Comparison of ENCODE assay signal across 27 cellular contexts in genomic region chr16:53357955-53358354, GRCh38.
DNase-seq lines count a peak whose midpoint lies in the region; ATAC-seq, FAIRE-seq and TF ChIP-seq lines count a peak whose summit lies in the region.
"Had no signal": no experiment of that assay in that cellular context is flagged by ENCODE, and none has a peak within 500 bp of the region (broad histone marks: within the 10 kb centered on the region; RNA-seq: fewer than 3 reads in every experiment).

No MANE protein-coding gene starts in this region.

- H3K27me3 ChIP-seq in K562 (ENCODE audit: control insufficient read depth in 2 of 2, insufficient read depth in 2 of 2, low read length in 2 of 2) (peaks cover 2 to 33% of the 10 kb centered on the region in 2 experiments; a peak in 2 of 5 replicates), esophagus muscularis mucosa (peaks cover 0 to 29% (median 0%) of the 10 kb centered on the region in 4 donors), neuronal stem cell (ENCODE audit: control insufficient read depth in 3 of 3, insufficient read depth in 3 of 3, low read depth in 1 of 3, low read length in 3 of 3) (peaks cover 0 to 5% (median 0%) of the 10 kb centered on the region in 3 experiments)
- H3K27me3 ChIP-seq: BE2C, BLaER1 had no signal

- CTCF ChIA-PET in K562 (lab: Yijun Ruan, JAX; ENCODE audit: low intra/inter-chr PET ratio) = no interaction called here

- no peak overlapping the region for H2BK15ac ChIP-seq in neuronal stem cell (ENCODE audit: low read length)

- no peak overlapping the region for H3K9ac ChIP-seq in K562 (ENCODE audit: insufficient read depth in 1 of 2, low read depth in 2 of 2, low read length in 2 of 2)
- H3K9ac ChIP-seq in neuronal stem cell (ENCODE audit: low read depth, low read length, poor library complexity) = no peak overlapping the region
- H3K9ac ChIP-seq: BLaER1 had no signal

- no peaks in the 10 kb centered on the region for H3K9me3 ChIP-seq in K562 (replicated peaks; ENCODE audit: control insufficient read depth, insufficient read depth, low read depth, low read length)
- H3K9me3 ChIP-seq in esophagus muscularis mucosa = no peaks in the 10 kb centered on the region
- H3K9me3 ChIP-seq in neuronal stem cell (replicated peaks in 1 of 2; ENCODE audit: control insufficient read depth in 2 of 2, insufficient read depth in 1 of 2, low read depth in 1 of 2, low read length in 2 of 2) = no peaks in the 10 kb centered on the region
- H3K9me3 ChIP-seq: BE2C, BLaER1 had no signal

- no peak overlapping the region for H3K4me3 Mint-ChIP-seq in activated naive CD8-positive, alpha-beta T cell treated with anti-CD3 and anti-CD28 coated beads, Interleukin-2, amount 50 U/mL, for 24 hours
- H3K4me3 Mint-ChIP-seq: CD4-positive, alpha-beta memory T cell; CD4-positive, CD25-positive, alpha-beta regulatory T cell; CD8-positive, alpha-beta memory T cell had no signal

- H2AK5ac ChIP-seq in neuronal stem cell (ENCODE audit: low read depth, low read length) = no peak overlapping the region

- H3K9me3 Mint-ChIP-seq in activated naive CD8-positive, alpha-beta T cell treated with anti-CD3 and anti-CD28 coated beads, Interleukin-2, amount 50 U/mL, for 24 hours = no peaks in the 10 kb centered on the region
- H3K9me3 Mint-ChIP-seq: CD4-positive, alpha-beta memory T cell; CD8-positive, alpha-beta memory T cell had no signal

- no peak overlapping the region for H4K8ac ChIP-seq in neuronal stem cell (ENCODE audit: low read depth, low read length)

- peak overlapping the region; percentile 47 for H3K14ac ChIP-seq in neuronal stem cell (ENCODE audit: low read length)

- 0% methylated on average over 4 of the region's 4 CpGs for WGBS in K562 (ENCODE audit: insufficient coverage, low coverage, missing lambda C conversion rate)
- 61% methylated on average over 4 of the region's 4 CpGs for WGBS in esophagus muscularis mucosa
- WGBS in neuronal stem cell (ENCODE audit: extremely low coverage in 2 of 2, insufficient read length in 2 of 2, insufficient replicate concordance in 1 of 2), 2 donors = no CpG with 5 or more reads among the region's 4 CpGs

- no peaks in the 10 kb centered on the region for H3K27me3 Mint-ChIP-seq in activated naive CD8-positive, alpha-beta T cell treated with anti-CD3 and anti-CD28 coated beads, Interleukin-2, amount 50 U/mL, for 24 hours

- no peaks in the 10 kb centered on the region for H4K20me1 ChIP-seq in K562 (replicated peaks; ENCODE audit: control insufficient read depth, insufficient read depth, low read length)
- H4K20me1 ChIP-seq: BLaER1 had no signal

- intact Hi-C loops in K562 (cut with micrococcal nuclease) = no loop called here
- intact Hi-C loops in esophagus muscularis mucosa (cut with DNase I) = no loop called here

- H3K79me2 ChIP-seq in K562 (ENCODE audit: control insufficient read depth, insufficient read depth, low read length) = no peaks in the 10 kb centered on the region

- H2BK120ac ChIP-seq in neuronal stem cell (ENCODE audit: low read depth, low read length) = no peak overlapping the region

- no peak for FAIRE-seq in K562 (lab: Jason Lieb, UNC)
- FAIRE-seq: A204.1, G401.6, GM12891, GM19239 had no signal

- H3K36me3 ChIP-seq in K562 (ENCODE audit: control insufficient read depth, insufficient read depth, low read length) (no peaks in the 10 kb centered on the region), esophagus muscularis mucosa (no peaks in the 10 kb centered on the region), neuronal stem cell (replicated peaks in 1 of 2; ENCODE audit: control insufficient read depth in 2 of 2, insufficient read depth in 2 of 2, low read length in 2 of 2) (no peaks in the 10 kb centered on the region)
- H3K36me3 ChIP-seq: BE2C, BLaER1 had no signal

- H3K4ac ChIP-seq in neuronal stem cell (ENCODE audit: low read length) = no peak overlapping the region

- no peak overlapping the region for H3K4me3 ChIP-seq in K562
- no peak overlapping the region for H3K4me3 ChIP-seq in esophagus muscularis mucosa
- no peak overlapping the region for H3K4me3 ChIP-seq in neuronal stem cell (ENCODE audit: low read length in 2 of 2)
- H3K4me3 ChIP-seq: BLaER1 had no signal

- no peak overlapping the region for H3K18ac ChIP-seq in neuronal stem cell (ENCODE audit: low read length)

- H3K23ac ChIP-seq in neuronal stem cell (ENCODE audit: low read depth, low read length, poor library complexity) = no peak overlapping the region

- TF ChIP-seq EP300 in Ishikawa (IDR thresholded peaks at IDR 0.05; ENCODE audit: borderline replicate concordance) (no peak), K562 (IDR thresholded peaks at IDR 0.05; ENCODE audit: low read length) (no peak), esophagus muscularis mucosa (IDR thresholded peaks at IDR 0.05) (no peak)

- DNase-seq in K562 (ENCODE audit: extremely low read depth in 1 of 4, low spot score in 3 of 4) (no peak), esophagus muscularis mucosa (ENCODE audit: extremely low spot score) (peak; percentile 91), neuronal stem cell (ENCODE audit: low spot score) (no peak), G401 (ENCODE audit: low spot score) (no peak)
- no peak for DNase-seq in activated naive CD8-positive, alpha-beta T cell treated with anti-CD3 and anti-CD28 coated beads, Interleukin-2, amount 50 U/mL, for 24 hours
- DNase-seq: 8988T; ACHN; BE2C; C1 segment of cervical spinal cord; CD4-positive, alpha-beta memory T cell; CD4-positive, CD25-positive, alpha-beta regulatory T cell; CD8-positive, alpha-beta memory T cell; COR-L47; DMS 273 treated with DMSO at 0.1 percent for 48 hours; DMS153; DMS53; DMS79; DND-41; EL; GF-D8 had no signal

- H3K36me3 Mint-ChIP-seq in activated naive CD8-positive, alpha-beta T cell treated with anti-CD3 and anti-CD28 coated beads, Interleukin-2, amount 50 U/mL, for 24 hours (ENCODE audit: low read depth) = no peaks in the 10 kb centered on the region
- H3K36me3 Mint-ChIP-seq: CD4-positive, alpha-beta memory T cell; CD4-positive, CD25-positive, alpha-beta regulatory T cell had no signal

- no TSS peak for BruUV-seq in K562 (replicated peaks; lab: Mats Ljungman, UMichigan)

- TF ChIP-seq RAD21 in Ishikawa (IDR thresholded peaks at IDR 0.05; ENCODE audit: low read depth) = no peak
- no peak for TF ChIP-seq RAD21 in K562 (CRISPR knock-in tag; conservative IDR thresholded peaks at IDR 0.05 in 1 of 2, IDR thresholded peaks at IDR 0.05 in 1 of 2)

- no peak overlapping the region for H4K91ac ChIP-seq in neuronal stem cell (ENCODE audit: low read depth, low read length, poor library complexity)

- ATAC-seq in K562 (no peak), GM21360 (IDR thresholded peaks at IDR 0.05; ENCODE audit: unreplicated experiment) (no peak)
- no peak for ATAC-seq in activated naive CD8-positive, alpha-beta T cell treated with anti-CD3 and anti-CD28 coated beads, Interleukin-2, amount 50 U/mL, for 24 hours

- in situ Hi-C loops in K562 (cut with MboI) = no loop called here
- in situ Hi-C loops in G401 (cut with HindIII; ENCODE audit: low sequenced_read_pairs) = no loop called here

- H2AFZ ChIP-seq in K562 (ENCODE audit: low read depth, low read length) (no peak overlapping the region), neuronal stem cell (ENCODE audit: low read length) (no peak overlapping the region)

- H3K27ac Mint-ChIP-seq in activated naive CD8-positive, alpha-beta T cell treated with anti-CD3 and anti-CD28 coated beads, Interleukin-2, amount 50 U/mL, for 24 hours = no peak overlapping the region

- no peak overlapping the region for H2BK5ac ChIP-seq in neuronal stem cell (ENCODE audit: low read length)

- no peak overlapping the region for H3K27ac ChIP-seq in K562 (ENCODE audit: extremely low read depth, low read depth, low read length)
- H3K27ac ChIP-seq in esophagus muscularis mucosa (replicated peaks in 1 of 4) = no peak overlapping the region
- no peak overlapping the region for H3K27ac ChIP-seq in neuronal stem cell (replicated peaks; ENCODE audit: low read length)
- H3K27ac ChIP-seq: BLaER1 had no signal

- H3K4me1 ChIP-seq in K562 (replicated peaks in 1 of 2; ENCODE audit: control insufficient read depth in 2 of 2, insufficient read depth in 2 of 2, low read length in 2 of 2) (no peaks in the 10 kb centered on the region), esophagus muscularis mucosa (no peaks in the 10 kb centered on the region), neuronal stem cell (ENCODE audit: control insufficient read depth in 2 of 2, insufficient read depth in 1 of 2, low read depth in 1 of 2, low read length in 2 of 2) (peaks cover 0 to 11% of the 10 kb centered on the region in 2 donors)
- H3K4me1 ChIP-seq: BE2C had no signal

- no peak overlapping the region for H2BK12ac ChIP-seq in neuronal stem cell (ENCODE audit: low read length)

- TF ChIP-seq CTCF in K562 (IDR thresholded peaks at IDR 0.05 in 2 of 3, conservative IDR thresholded peaks at IDR 0.05 in 1 of 3; ENCODE audit: insufficient read depth in 2 of 3, low read depth in 1 of 3, low read length in 3 of 3) (no peak), esophagus muscularis mucosa (IDR thresholded peaks at IDR 0.05) (no peak)

- no peaks in the 10 kb centered on the region for H3K79me1 ChIP-seq in neuronal stem cell (ENCODE audit: low read depth, low read length)

- POLR2A ChIA-PET in K562 (lab: Yijun Ruan, JAX) = no interaction called here

- no peak for TF ChIP-seq POLR2A in K562 (conservative IDR thresholded peaks at IDR 0.05)
- TF ChIP-seq POLR2A in esophagus muscularis mucosa (IDR thresholded peaks at IDR 0.05; ENCODE audit: low read depth) = no peak

- no peaks in the 10 kb centered on the region for H3K9me1 ChIP-seq in K562 (ENCODE audit: control insufficient read depth, insufficient read depth, low read length)

- H3K4me1 Mint-ChIP-seq in activated naive CD8-positive, alpha-beta T cell treated with anti-CD3 and anti-CD28 coated beads, Interleukin-2, amount 50 U/mL, for 24 hours = peaks cover 3% of the 10 kb centered on the region

- no peak overlapping the region for H3K4me2 ChIP-seq in K562 (ENCODE audit: insufficient read depth, low read length)
- no peak overlapping the region for H3K4me2 ChIP-seq in neuronal stem cell (ENCODE audit: insufficient read depth, low read length, poor library complexity, severe bottlenecking)

TF ChIP-seq in Ishikawa, 13 proteins besides CTCF, POLR2A, EP300 and RAD21 (continues in another document):
- no peak for TF ChIP-seq TEAD4 (IDR thresholded peaks at IDR 0.05)

TF ChIP-seq in K562, 482 proteins besides CTCF, POLR2A, EP300 and RAD21:
- TF ChIP-seq, protein P1, sequence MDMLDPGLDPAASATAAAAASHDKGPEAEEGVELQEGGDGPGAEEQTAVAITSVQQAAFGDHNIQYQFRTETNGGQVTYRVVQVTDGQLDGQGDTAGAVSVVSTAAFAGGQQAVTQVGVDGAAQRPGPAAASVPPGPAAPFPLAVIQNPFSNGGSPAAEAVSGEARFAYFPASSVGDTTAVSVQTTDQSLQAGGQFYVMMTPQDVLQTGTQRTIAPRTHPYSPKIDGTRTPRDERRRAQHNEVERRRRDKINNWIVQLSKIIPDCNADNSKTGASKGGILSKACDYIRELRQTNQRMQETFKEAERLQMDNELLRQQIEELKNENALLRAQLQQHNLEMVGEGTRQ (CRISPR knock-in tag; IDR thresholded peaks at IDR 0.05) = peak; percentile 36; the same call in 1 of the 2 replicates
- TF ChIP-seq TBP (optimal IDR thresholded peaks at IDR 0.05; ENCODE audit: low read depth, low read length) = no peak
TF ChIP-seq in K562: peak in this region for 1.
